ENCODE assay signal across 11 cellular contexts in genomic region chr1:75338974-75339483, GRCh38.
DNase-seq lines count a peak whose midpoint lies in the region; ATAC-seq and TF ChIP-seq lines count a peak whose summit lies in the region.
"Had no signal": no experiment of that assay in that cellular context is flagged by ENCODE, and none has a peak within 500 bp of the region (broad histone marks: within the 10 kb centered on the region; RNA-seq: fewer than 3 reads in every experiment).

No MANE protein-coding gene starts in this region.

- H4K20me1 ChIP-seq in hepatocyte (ENCODE audit: insufficient read depth, poor library complexity, severe bottlenecking): no peaks in the 10 kb centered on the region

- H3K4me1 ChIP-seq in heart left ventricle (peaks cover 0 to 5% (median 0%) of the 10 kb centered on the region in 12 donors), hepatocyte (ENCODE audit: insufficient read depth) (no peaks in the 10 kb centered on the region)

- no peak for TF ChIP-seq POLR2A in heart left ventricle (IDR thresholded peaks at IDR 0.05)

- no peak overlapping the region for H2AFZ ChIP-seq in hepatocyte

- ATAC-seq in HG02852 (IDR thresholded peaks at IDR 0.05; ENCODE audit: unreplicated experiment) (peak; percentile 90), heart left ventricle (no peak)
- peak; percentile 87 for ATAC-seq in stimulated activated memory B cell treated with anti-CD40 and anti-IgM and Interleukin-4, amounts not matched to agents 10 μg/mL and 1 μg/mL and 100 μg/mL, for 72 hours
- ATAC-seq: activated T-helper 17 cell treated with anti-CD3 and anti-CD28 coated beads, Interleukin-2, amount 50 U/mL, for 72 hours; HCT116 had no signal

- H3K27ac ChIP-seq in heart left ventricle: no peak overlapping the region
- no peak overlapping the region for H3K27ac ChIP-seq in hepatocyte

- peak overlapping the region; percentile 75 for H3K27ac Mint-ChIP-seq in stimulated activated memory B cell treated with anti-CD40 and anti-IgM and Interleukin-4, amounts not matched to agents 10 μg/mL and 1 μg/mL and 100 μg/mL, for 72 hours
- H3K27ac Mint-ChIP-seq: activated T-helper 17 cell treated with anti-CD3 and anti-CD28 coated beads, Interleukin-2, amount 50 U/mL, for 72 hours had no signal

- H3K9me2 ChIP-seq in hepatocyte (replicated peaks; ENCODE audit: insufficient read depth): no peaks in the 10 kb centered on the region

- H3K79me2 ChIP-seq in hepatocyte: no peaks in the 10 kb centered on the region

- TF ChIP-seq CTCF in heart left ventricle (IDR thresholded peaks at IDR 0.05) (no peak), hepatocyte (IDR thresholded peaks at IDR 0.05; ENCODE audit: poor library complexity) (no peak)

- peaks cover 44% of the 10 kb centered on the region for H3K4me1 Mint-ChIP-seq in stimulated activated memory B cell treated with anti-CD40 and anti-IgM and Interleukin-4, amounts not matched to agents 10 μg/mL and 1 μg/mL and 100 μg/mL, for 72 hours
- H3K4me1 Mint-ChIP-seq: activated T-helper 17 cell treated with anti-CD3 and anti-CD28 coated beads, Interleukin-2, amount 50 U/mL, for 72 hours had no signal

- H3K4me3 Mint-ChIP-seq in stimulated activated memory B cell treated with anti-CD40 and anti-IgM and Interleukin-4, amounts not matched to agents 10 μg/mL and 1 μg/mL and 100 μg/mL, for 72 hours: no peak overlapping the region
- H3K4me3 Mint-ChIP-seq: activated T-helper 17 cell treated with anti-CD3 and anti-CD28 coated beads, Interleukin-2, amount 50 U/mL, for 72 hours had no signal

- peak; percentile 46 for DNase-seq in DMS53 (lab: John Stamatoyannopoulos, UW)
- DNase-seq in DMS53 treated with DMSO at 0.1 percent for 48 hours (lab: John Stamatoyannopoulos, UW; ENCODE audit: unreplicated experiment): no peak
- peak; percentile 56 for DNase-seq in NCI-H1436 (lab: John Stamatoyannopoulos, UW)
- no peak for DNase-seq in heart left ventricle
- DNase-seq in T-helper 9 cell: no peak
- DNase-seq in hepatocyte (ENCODE audit: low spot score): no peak
- DNase-seq: 8988T had no signal

- WGBS in heart left ventricle, 4 donors: 22 to 69% (median 39%) methylated on average over 1 of the region's 1 CpG
- 83% methylated on average over 1 of the region's 1 CpG for WGBS in hepatocyte (ENCODE audit: low lambda C conversion rate, missing lambda C conversion rate)

- H3K27me3 ChIP-seq in heart left ventricle: no peaks in the 10 kb centered on the region
- no peaks in the 10 kb centered on the region for H3K27me3 ChIP-seq in hepatocyte

- H3K4me3 ChIP-seq in heart left ventricle: no peak overlapping the region
- no peak overlapping the region for H3K4me3 ChIP-seq in hepatocyte

- H3K36me3 ChIP-seq in heart left ventricle (no peaks in the 10 kb centered on the region), hepatocyte (replicated peaks; ENCODE audit: insufficient read depth, low read depth) (no peaks in the 10 kb centered on the region)

- intact Hi-C loops in heart left ventricle (cut with DNase I): no loop called here

- H3K4me2 ChIP-seq in hepatocyte: no peak overlapping the region

- H3K9me3 ChIP-seq in heart left ventricle: no peaks in the 10 kb centered on the region
- H3K9me3 ChIP-seq in hepatocyte (ENCODE audit: low read depth): no peaks in the 10 kb centered on the region

- H3K27me3 Mint-ChIP-seq in stimulated activated memory B cell treated with anti-CD40 and anti-IgM and Interleukin-4, amounts not matched to agents 10 μg/mL and 1 μg/mL and 100 μg/mL, for 72 hours: no peaks in the 10 kb centered on the region
- H3K27me3 Mint-ChIP-seq: activated T-helper 17 cell treated with anti-CD3 and anti-CD28 coated beads, Interleukin-2, amount 50 U/mL, for 72 hours had no signal

- no peaks in the 10 kb centered on the region for H3K36me3 Mint-ChIP-seq in stimulated activated memory B cell treated with anti-CD40 and anti-IgM and Interleukin-4, amounts not matched to agents 10 μg/mL and 1 μg/mL and 100 μg/mL, for 72 hours

- H3K9me3 Mint-ChIP-seq in stimulated activated memory B cell treated with anti-CD40 and anti-IgM and Interleukin-4, amounts not matched to agents 10 μg/mL and 1 μg/mL and 100 μg/mL, for 72 hours: no peaks in the 10 kb centered on the region

Comparison
In these comparisons a context has a peak if more than half of its experiments do, and no peak if none do; other contexts are left out.
1. DNase-seq: peak in DMS53 (single experiment) and NCI-H1436 (single experiment); none in DMS53 treated with DMSO at 0.1 percent for 48 hours (single experiment), heart left ventricle (0 of 5), T-helper 9 cell (single experiment) and hepatocyte (single experiment).
2. ATAC-seq: peak in HG02852 (single experiment) and stimulated activated memory B cell treated with anti-CD40 and anti-IgM and Interleukin-4, amounts not matched to agents 10 μg/mL and 1 μg/mL and 100 μg/mL, for 72 hours (single experiment); none in heart left ventricle (0 of 4).